Comparison of ENCODE assay signal across 34 cellular contexts in genomic region chr4:184199780-184200179, GRCh38. TPM values are rescaled to one million over a fixed set of nuclear protein-coding genes. Genes with fewer than 3 reads are reported as not detected.
"Had no signal": no experiment of that assay in that cellular context is flagged by ENCODE, and none has a peak within 500 bp of the region (broad histone marks: within the 10 kb centered on the region; RNA-seq: fewer than 3 reads in every experiment).

No MANE protein-coding gene starts in this region.

- H3K9me3 ChIP-seq: MG63 had no signal

- DNase-seq: Karpas-422, Kasumi-1, MG63, MM.1S, MV-4-11, NCI-H1048, NCI-H1092, NCI-H1092 treated with DMSO at 0.1 percent for 48 hours, NCI-H1105, NCI-H1105 treated with DMSO at 0.1 percent for 48 hours, NCI-H1436, NCI-H1436 treated with DMSO at 0.1 percent for 48 hours, NCI-H1694, NCI-H1694 treated with DMSO at 0.1 percent for 48 hours, NCI-H187, NCI-H187 treated with DMSO at 0.1 percent for 48 hours, NCI-H1930, NCI-H2029, NCI-H2029 treated with DMSO at 0.1 percent for 48 hours, NCI-H2081 treated with DMSO at 0.1 percent for 48 hours, NCI-H2171, NCI-H2171 treated with DMSO at 0.1 percent for 48 hours, NCI-H2227 treated with DMSO at 0.1 percent for 48 hours, NCI-H226, NCI-H345, NCI-H446, NCI-H446 treated with DMSO at 0.1 percent for 48 hours, NCI-H510A, NCI-H510A treated with DMSO at 0.1 percent for 48 hours, NCI-H524 had no signal

- H3K4me3 ChIP-seq: MG63 had no signal

- H3K36me3 ChIP-seq: MG63 had no signal

RNA-seq across cellular contexts. Expression of gene ENPP6, which starts 17.9 kb away (rescaled TPM):
- total RNA-seq: LHCN-M2, M059J, MCF 10A, NCI-H460 had no signal
